In genomic region chr3:122358633-122359032, GRCh38 we compare ENCODE assay signal across 1 cellular context.
TF ChIP-seq lines count a peak whose summit lies in the region.

No MANE protein-coding gene starts in this region.

TF ChIP-seq in HepG2, 621 proteins besides CTCF, POLR2A, EP300 and RAD21:
- TF ChIP-seq HNRNPK (IDR thresholded peaks at IDR 0.05; ENCODE audit: low read depth, low read length, poor library complexity, severe bottlenecking) (no peak), RBM22 (optimal IDR thresholded peaks at IDR 0.05; ENCODE audit: low read length) (peak; percentile 67)
